In the genomic region with DNA sequence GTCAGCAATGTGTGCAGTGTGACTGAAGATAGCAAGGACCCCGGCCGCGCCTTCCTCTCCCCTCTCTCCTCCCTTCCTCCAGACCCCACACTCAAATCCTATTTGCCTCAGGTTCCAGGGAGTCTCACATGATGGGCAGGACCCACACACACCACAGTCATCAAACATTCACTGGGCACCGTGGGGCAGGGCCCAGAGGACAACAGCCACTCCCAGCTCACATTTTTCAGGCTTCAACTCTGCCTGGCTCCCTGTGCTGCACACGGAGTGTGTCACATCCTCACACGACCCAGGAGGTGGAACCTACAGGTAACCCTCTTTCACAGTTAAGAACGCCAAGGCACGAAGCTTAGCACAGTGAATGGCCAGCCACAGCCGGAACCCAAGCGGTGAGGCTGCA, we compare ENCODE assay signal across 20 cellular contexts. TPM values are rescaled to one million over a fixed set of nuclear protein-coding genes. Genes with fewer than 3 reads are reported as not detected.
DNase-seq lines count a peak whose midpoint lies in the region; ATAC-seq and TF ChIP-seq lines count a peak whose summit lies in the region.
"Had no signal": no experiment of that assay in that cellular context is flagged by ENCODE, and none has a peak within 500 bp of the region (broad histone marks: within the 10 kb centered on the region; RNA-seq: fewer than 3 reads in every experiment).

No MANE protein-coding gene starts in this region.

- H3K18ac ChIP-seq in IMR-90 (ENCODE audit: low read depth, low read length), result no peak overlapping the region

- no peaks in the 10 kb centered on the region; a peak in 1 of 4 replicates for H3K79me1 ChIP-seq in IMR-90 (ENCODE audit: low read depth in 1 of 2, low read length in 2 of 2)

- no peak overlapping the region for H3K56ac ChIP-seq in IMR-90 (ENCODE audit: extremely low read depth, insufficient read depth, low read length)

- DNase-seq in IMR-90 (no peak), endodermal cell (no peak), brain microvascular endothelial cell (no peak), AML-193 (lab: John Stamatoyannopoulos, UW) (no peak)
- no peak for DNase-seq in stimulated activated effector memory CD8-positive, alpha-beta T cell treated with anti-CD3 and anti-CD28 coated beads, Interleukin-12 subunit alpha, Interleukin-12 subunit beta, amount 100 ng/mL, for 72 hours (ENCODE audit: low spot score in 2 of 2)
- DNase-seq: activated CD4-positive, alpha-beta T cell treated with anti-CD3 and anti-CD28 coated beads, Interleukin-2, amount 10 ng/mL, durations not matched to agents 7 days and 5 days; activated CD8-positive, alpha-beta memory T cell treated with anti-CD3 and anti-CD28 coated beads, Interleukin-2, amount 50 U/mL, for 4 hours; activated effector memory CD4-positive, alpha-beta T cell treated with anti-CD3 and anti-CD28 coated beads, Interleukin-2, amount 50 U/mL, for 16 hours; GM23248; Karpas-422; NCI-H1092; NCI-H2107; NCI-H526 treated with DMSO at 0.1 percent for 48 hours; stimulated activated CD4-positive, alpha-beta T cell treated with anti-CD3 and anti-CD28 coated beads, Interleukin-4, amount 100 ng/mL, for 4 hours; T-helper 1 cell had no signal

- H4K91ac ChIP-seq in IMR-90 (ENCODE audit: insufficient read depth, low read depth, low read length), result no peak overlapping the region

- H3K9me1 ChIP-seq in IMR-90 (ENCODE audit: insufficient read depth, low read length), result no peaks in the 10 kb centered on the region

- no peak overlapping the region for H3K4ac ChIP-seq in IMR-90 (ENCODE audit: low read depth, low read length)

- no peak overlapping the region for H2BK120ac ChIP-seq in IMR-90 (ENCODE audit: low read depth, low read length)

- TF ChIP-seq RAD21 in IMR-90 (IDR thresholded peaks at IDR 0.05; ENCODE audit: low read length), result no peak

- no peak overlapping the region for H3K23ac ChIP-seq in IMR-90 (ENCODE audit: low read depth, low read length)

- H3K36me3 ChIP-seq in IMR-90 (ENCODE audit: control insufficient read depth, insufficient read depth, low read length), result no peaks in the 10 kb centered on the region
- H3K36me3 ChIP-seq in endodermal cell (ENCODE audit: control insufficient read depth, insufficient read depth, low read length), result no peaks in the 10 kb centered on the region
- no peaks in the 10 kb centered on the region for H3K36me3 ChIP-seq in mucosa of rectum (ENCODE audit: control insufficient read depth in 2 of 2, insufficient read depth in 2 of 2, low read length in 2 of 2)
- no peaks in the 10 kb centered on the region for H3K36me3 ChIP-seq in brain microvascular endothelial cell (replicated peaks)

- H3K9ac ChIP-seq in IMR-90 (ENCODE audit: low read depth, low read length), result no peak overlapping the region
- no peak overlapping the region for H3K9ac ChIP-seq in endodermal cell (ENCODE audit: extremely low read depth, low read length, poor library complexity, severe bottlenecking)
- no peak overlapping the region for H3K9ac ChIP-seq in mucosa of rectum (ENCODE audit: low read depth in 1 of 2, low read length in 2 of 2)
- H3K9ac ChIP-seq: GM23248 had no signal

- no peak overlapping the region for H4K8ac ChIP-seq in IMR-90 (ENCODE audit: low read depth in 2 of 2, low read length in 2 of 2)

- intact Hi-C loops in IMR-90 (cut with micrococcal nuclease), result no loop called here

- H3K36me3 Mint-ChIP-seq in endodermal cell (ENCODE audit: low read depth), result no peaks in the 10 kb centered on the region
- H3K36me3 Mint-ChIP-seq in stimulated activated effector memory CD8-positive, alpha-beta T cell treated with anti-CD3 and anti-CD28 coated beads, Interleukin-12 subunit alpha, Interleukin-12 subunit beta, amount 100 ng/mL, for 72 hours, result no peaks in the 10 kb centered on the region

- H3K27ac Mint-ChIP-seq in endodermal cell, result peak overlapping the region; percentile 44
- peak overlapping the region; percentile 69 for H3K27ac Mint-ChIP-seq in stimulated activated effector memory CD8-positive, alpha-beta T cell treated with anti-CD3 and anti-CD28 coated beads, Interleukin-12 subunit alpha, Interleukin-12 subunit beta, amount 100 ng/mL, for 72 hours
- H3K27ac Mint-ChIP-seq: activated CD4-positive, alpha-beta T cell treated with anti-CD3 and anti-CD28 coated beads, Interleukin-2, amount 10 ng/mL, durations not matched to agents 7 days and 5 days had no signal

- POLR2A ChIA-PET in IMR-90 (lab: Charles Lee; ENCODE audit: unreplicated experiment), result interaction anchor here (0.6 kb wide), 1 partner anchor 17 kb away, joined by 4 read pairs; no protein-coding TSS in a partner anchor

- H2AK5ac ChIP-seq in IMR-90 (ENCODE audit: low read depth, low read length), result no peak overlapping the region

- H3K4me1 ChIP-seq in IMR-90 (ENCODE audit: control insufficient read depth, insufficient read depth, low read length) (no peaks in the 10 kb centered on the region), endodermal cell (ENCODE audit: control insufficient read depth, insufficient read depth, low read length) (no peaks in the 10 kb centered on the region), mucosa of rectum (ENCODE audit: control insufficient read depth in 2 of 2, insufficient read depth in 2 of 2, low read length in 2 of 2) (peaks cover 24 to 34% of the 10 kb centered on the region in 2 donors)

- no peak overlapping the region for H2AFZ ChIP-seq in IMR-90 (replicated peaks; ENCODE audit: low read length, poor library complexity)
- H2AFZ ChIP-seq: GM23248 had no signal

- peaks cover 3% of the 10 kb centered on the region for H3K4me1 Mint-ChIP-seq in endodermal cell
- H3K4me1 Mint-ChIP-seq in stimulated activated effector memory CD8-positive, alpha-beta T cell treated with anti-CD3 and anti-CD28 coated beads, Interleukin-12 subunit alpha, Interleukin-12 subunit beta, amount 100 ng/mL, for 72 hours, result peaks cover 5% of the 10 kb centered on the region
- H3K4me1 Mint-ChIP-seq: activated CD4-positive, alpha-beta T cell treated with anti-CD3 and anti-CD28 coated beads, Interleukin-2, amount 10 ng/mL, durations not matched to agents 7 days and 5 days had no signal

- H3K27me3 ChIP-seq in IMR-90 (ENCODE audit: control insufficient read depth, insufficient read depth, low read length), result no peaks in the 10 kb centered on the region
- no peaks in the 10 kb centered on the region for H3K27me3 ChIP-seq in endodermal cell (ENCODE audit: control insufficient read depth, insufficient read depth, low read length, poor library complexity, severe bottlenecking)
- H3K27me3 ChIP-seq in mucosa of rectum (ENCODE audit: control insufficient read depth in 2 of 2, insufficient read depth in 2 of 2, low read length in 2 of 2), result no peaks in the 10 kb centered on the region
- no peaks in the 10 kb centered on the region for H3K27me3 ChIP-seq in brain microvascular endothelial cell (replicated peaks)

- no peak overlapping the region for H3K4me2 ChIP-seq in IMR-90 (ENCODE audit: low read depth, low read length)
- H3K4me2 ChIP-seq: smooth muscle cell had no signal

- no peak overlapping the region for H2BK15ac ChIP-seq in IMR-90 (ENCODE audit: low read depth, low read length)

- H3K9me3 Mint-ChIP-seq in endodermal cell, result no peaks in the 10 kb centered on the region
- H3K9me3 Mint-ChIP-seq in stimulated activated effector memory CD8-positive, alpha-beta T cell treated with anti-CD3 and anti-CD28 coated beads, Interleukin-12 subunit alpha, Interleukin-12 subunit beta, amount 100 ng/mL, for 72 hours, result no peaks in the 10 kb centered on the region
- H3K9me3 Mint-ChIP-seq: activated CD4-positive, alpha-beta T cell treated with anti-CD3 and anti-CD28 coated beads, Interleukin-2, amount 10 ng/mL, durations not matched to agents 7 days and 5 days had no signal

- H2BK5ac ChIP-seq in IMR-90 (ENCODE audit: low read depth, low read length, poor library complexity, severe bottlenecking), result no peak overlapping the region

- WGBS in IMR-90 (ENCODE audit: extremely low coverage in 2 of 2, insufficient read length in 1 of 2), 2 experiments, result 90% methylated on average over 2 of the region's 10 CpGs; no CpG with 5 or more reads in 1 of the 2 experiments
- WGBS in endodermal cell (ENCODE audit: insufficient coverage in 1 of 2, insufficient read length in 1 of 2), 2 experiments, result 91 to 96% methylated on average over 10 of the region's 10 CpGs

- H3K14ac ChIP-seq in IMR-90 (replicated peaks; ENCODE audit: low read depth, low read length), result no peak overlapping the region

- no peaks in the 10 kb centered on the region for H3K27me3 Mint-ChIP-seq in endodermal cell (ENCODE audit: insufficient read depth)
- H3K27me3 Mint-ChIP-seq: activated CD4-positive, alpha-beta T cell treated with anti-CD3 and anti-CD28 coated beads, Interleukin-2, amount 10 ng/mL, durations not matched to agents 7 days and 5 days had no signal

- no peak overlapping the region for H2BK20ac ChIP-seq in IMR-90 (ENCODE audit: low read depth, low read length)

- TF ChIP-seq CTCF in IMR-90 (conservative IDR thresholded peaks at IDR 0.05; ENCODE audit: low read depth, low read length) (no peak), endodermal cell (conservative IDR thresholded peaks at IDR 0.05) (no peak), brain microvascular endothelial cell (IDR thresholded peaks at IDR 0.05; ENCODE audit: low read depth, low read length, missing control alignments) (no peak)

- no TSS peak for BruUV-seq in IMR-90 (replicated peaks; lab: Mats Ljungman, UMichigan)

- no peak for TF ChIP-seq POLR2A in IMR-90 (IDR thresholded peaks at IDR 0.05; ENCODE audit: low read depth, low read length)

- H3K27ac ChIP-seq in IMR-90 (ENCODE audit: insufficient read depth, low read length) (no peak overlapping the region), endodermal cell (ENCODE audit: low read depth, low read length) (no peak overlapping the region), mucosa of rectum (ENCODE audit: low read depth in 2 of 2, low read length in 2 of 2) (peak overlapping the region; percentile 68 to 80), brain microvascular endothelial cell (no peak overlapping the region)
- H3K27ac ChIP-seq: GM23248 had no signal

- H2AK9ac ChIP-seq in IMR-90 (replicated peaks; ENCODE audit: low read depth, low read length, poor library complexity), result peak overlapping the region; percentile 42

- H3K4me3 ChIP-seq in IMR-90 (ENCODE audit: insufficient read depth, low read depth, low read length) (no peak overlapping the region), endodermal cell (ENCODE audit: low read length) (no peak overlapping the region), mucosa of rectum (ENCODE audit: low read length in 2 of 2) (no peak overlapping the region), brain microvascular endothelial cell (ENCODE audit: low read depth, low read length) (no peak overlapping the region)
- H3K4me3 ChIP-seq: GM23248, lung, smooth muscle cell had no signal

- no peak overlapping the region for H3K4me3 Mint-ChIP-seq in endodermal cell
- H3K4me3 Mint-ChIP-seq in stimulated activated effector memory CD8-positive, alpha-beta T cell treated with anti-CD3 and anti-CD28 coated beads, Interleukin-12 subunit alpha, Interleukin-12 subunit beta, amount 100 ng/mL, for 72 hours, result no peak overlapping the region
- H3K4me3 Mint-ChIP-seq: activated CD4-positive, alpha-beta T cell treated with anti-CD3 and anti-CD28 coated beads, Interleukin-2, amount 10 ng/mL, durations not matched to agents 7 days and 5 days had no signal

- in situ Hi-C loops in IMR-90 (cut with MboI; ENCODE audit: low sequenced_read_pairs) (no loop called here), brain microvascular endothelial cell (cut with HindIII; ENCODE audit: low pct_ligation_motif_present, low sequenced_read_pairs) (no loop called here)

- dilution Hi-C loops in IMR-90 (cut with HindIII; ENCODE audit: low sequenced_read_pairs, unreplicated experiment), result no loop called here

- ATAC-seq in IMR-90 (ENCODE audit: low read depth), result no peak
- no peak for ATAC-seq in stimulated activated effector memory CD8-positive, alpha-beta T cell treated with anti-CD3 and anti-CD28 coated beads, Interleukin-12 subunit alpha, Interleukin-12 subunit beta, amount 100 ng/mL, for 72 hours
- ATAC-seq in HG03469 (IDR thresholded peaks at IDR 0.05; ENCODE audit: unreplicated experiment), result no peak
- ATAC-seq in HG02610 (IDR thresholded peaks at IDR 0.05; ENCODE audit: unreplicated experiment), result no peak

- no peak overlapping the region for H4K5ac ChIP-seq in IMR-90 (ENCODE audit: low read depth, low read length)

- peaks cover 10% of the 10 kb centered on the region; the same call in 1 of the 2 replicates for H4K20me1 ChIP-seq in IMR-90 (ENCODE audit: insufficient read depth, low read length)

- H3K9me3 ChIP-seq in IMR-90 (ENCODE audit: control insufficient read depth, insufficient read depth, low read length) (no peaks in the 10 kb centered on the region), endodermal cell (ENCODE audit: control insufficient read depth, low read length) (no peaks in the 10 kb centered on the region), mucosa of rectum (ENCODE audit: control insufficient read depth in 2 of 2, low read length in 2 of 2) (no peaks in the 10 kb centered on the region)

- CTCF ChIA-PET in IMR-90 (lab: Yijun Ruan, JAX), result no interaction called here

RNA-seq across cellular contexts. Expression of gene PEMT, which starts 30.5 kb away (rescaled TPM):
- total RNA-seq in IMR-90 (2012; rRNA removed) (23.3 and 25.0 TPM in 2 replicates), endodermal cell (10 to 100 TPM; 38.3 to 52.7 TPM)
- 49.5 and 54.5 TPM in 2 replicates for polyA plus RNA-seq in IMR-90 (2012; rRNA removed)
- 32.8 and 68.4 TPM in 2 replicates for polyA plus RNA-seq in IMR-90 (2012; cell fraction: cytosol; rRNA removed)
- 12.5 and 28.3 TPM in 2 replicates for polyA plus RNA-seq in IMR-90 (2012; cell fraction: nucleus; rRNA removed; ENCODE audit: low replicate concordance)
- 49.1 TPM for polyA plus RNA-seq in endodermal cell (2013, experiment 1 of 2)
- 42.1 TPM for polyA plus RNA-seq in endodermal cell (2013, experiment 2 of 2)

Comparison
In these comparisons a context has a peak if more than half of its experiments do, and no peak if none do; other contexts are left out.
1. H3K27ac ChIP-seq: peak in mucosa of rectum (2 of 2); none in IMR-90 (single experiment), endodermal cell (single experiment) and brain microvascular endothelial cell (single experiment).